In genomic region chr6:15434263-15434662, GRCh38 we compare ENCODE assay signal across 11 cellular contexts.
DNase-seq lines count a peak whose midpoint lies in the region; ATAC-seq and TF ChIP-seq lines count a peak whose summit lies in the region.
"Had no signal": no experiment of that assay in that cellular context is flagged by ENCODE, and none has a peak within 500 bp of the region (broad histone marks: within the 10 kb centered on the region; RNA-seq: fewer than 3 reads in every experiment).

No MANE protein-coding gene starts in this region.

- H3K4me1 ChIP-seq in CD8-positive, alpha-beta T cell (ENCODE audit: insufficient read depth, low read length), result peaks cover 49% of the 10 kb centered on the region
- H3K4me1 ChIP-seq in mesodermal cell (ENCODE audit: control insufficient read depth, insufficient read depth, low read length, poor library complexity, severe bottlenecking), result peaks cover 76% of the 10 kb centered on the region
- H3K4me1 ChIP-seq in prostate gland (replicated peaks), result peaks cover 7% of the 10 kb centered on the region

- no peaks in the 10 kb centered on the region for H3K27me3 ChIP-seq in CD8-positive, alpha-beta T cell (ENCODE audit: insufficient read depth, low read length)
- H3K27me3 ChIP-seq in prostate gland (replicated peaks; ENCODE audit: insufficient read depth), result no peaks in the 10 kb centered on the region

- no TSS peak for BruUV-seq in Calu3 (replicated peaks; lab: Mats Ljungman, UMichigan)

- H3K4me3 ChIP-seq in CD8-positive, alpha-beta T cell (ENCODE audit: low read depth, low read length), result no peak overlapping the region
- H3K4me3 ChIP-seq in mesodermal cell (ENCODE audit: extremely low read depth, insufficient read depth, low read length, poor library complexity, severe bottlenecking) (no peak overlapping the region), prostate gland (no peak overlapping the region)

- H3K9me3 ChIP-seq in CD8-positive, alpha-beta T cell (ENCODE audit: low read length), result no peaks in the 10 kb centered on the region
- H3K9me3 ChIP-seq in mesodermal cell (ENCODE audit: control insufficient read depth, low read length) (peaks cover 11% of the 10 kb centered on the region), prostate gland (no peaks in the 10 kb centered on the region)

- CTCF ChIA-PET in CD8-positive, alpha-beta T cell (lab: Charles Lee), result interaction anchor here (0.7 to 1.9 kb wide), 2 partner anchors 9 to 757 kb away, joined by 3 to 9 read pairs; no protein-coding TSS in a partner anchor
- CTCF ChIA-PET in activated CD4-positive, alpha-beta memory T cell treated with anti-CD3 and anti-CD28 coated beads, Interleukin-2, amount 10 ng/mL, durations not matched to agents 7 days and 5 days (lab: Charles Lee), result interaction anchor here (0.6 to 1.5 kb wide), 4 partner anchors 10 to 1927 kb away, joined by 3 to 4 read pairs (median 3); no protein-coding TSS in a partner anchor
- CTCF ChIA-PET in Calu3 (lab: Charles Lee), result interaction anchor here (0.6 kb wide), 1 partner anchor 250 kb away, joined by 3 read pairs; no protein-coding TSS in a partner anchor

- TF ChIP-seq CTCF in CD8-positive, alpha-beta T cell (IDR thresholded peaks at IDR 0.05), result no peak
- TF ChIP-seq CTCF in Calu3 (IDR thresholded peaks at IDR 0.05; ENCODE audit: unreplicated experiment) (no peak), prostate gland (IDR thresholded peaks at IDR 0.05) (no peak)

- POLR2A ChIA-PET in CD8-positive, alpha-beta T cell (lab: Charles Lee), result interaction anchor here (0.6 kb wide), 1 partner anchor 1343 kb away, joined by 3 read pairs; no protein-coding TSS in a partner anchor
- POLR2A ChIA-PET in activated CD4-positive, alpha-beta memory T cell treated with anti-CD3 and anti-CD28 coated beads, Interleukin-2, amount 10 ng/mL, durations not matched to agents 7 days and 5 days (lab: Charles Lee), result interaction anchor here (1.1 to 2.1 kb wide), 3 partner anchors 8 to 169 kb away, joined by 3 to 14 read pairs (median 5); no protein-coding TSS in a partner anchor

- H3K4me3 Mint-ChIP-seq in CD8-positive, alpha-beta T cell, result no peak overlapping the region
- no peak overlapping the region for H3K4me3 Mint-ChIP-seq in activated CD4-positive, alpha-beta memory T cell treated with anti-CD3 and anti-CD28 coated beads, Interleukin-2, amount 10 ng/mL, durations not matched to agents 7 days and 5 days
- H3K4me3 Mint-ChIP-seq in Calu3 (ENCODE audit: low read depth, unreplicated experiment), result no peak overlapping the region

- no peak overlapping the region for H3K27ac ChIP-seq in CD8-positive, alpha-beta T cell (ENCODE audit: low read depth, low read length)
- H3K27ac ChIP-seq in mesodermal cell (ENCODE audit: low read depth, low read length, severe bottlenecking), result peak overlapping the region; percentile 60
- H3K27ac ChIP-seq in prostate gland, result no peak overlapping the region

- peak overlapping the region; percentile 64 for H3K27ac Mint-ChIP-seq in CD8-positive, alpha-beta T cell
- peak overlapping the region; percentile 81 for H3K27ac Mint-ChIP-seq in activated CD4-positive, alpha-beta memory T cell treated with anti-CD3 and anti-CD28 coated beads, Interleukin-2, amount 10 ng/mL, durations not matched to agents 7 days and 5 days
- no peak overlapping the region for H3K27ac Mint-ChIP-seq in Calu3 (ENCODE audit: unreplicated experiment)

- no peaks in the 10 kb centered on the region for H3K36me3 ChIP-seq in CD8-positive, alpha-beta T cell (ENCODE audit: insufficient read depth, low read length)
- no peaks in the 10 kb centered on the region for H3K36me3 ChIP-seq in mesodermal cell (ENCODE audit: control insufficient read depth, insufficient read depth, low read length)
- H3K36me3 ChIP-seq in prostate gland, result no peaks in the 10 kb centered on the region

- 11 to 38% methylated on average over 1 of the region's 1 CpG for WGBS in mesodermal cell (ENCODE audit: insufficient coverage in 2 of 2), 2 experiments
- 90% methylated on average over 1 of the region's 1 CpG for WGBS in prostate gland

- intact Hi-C loops in CD8-positive, alpha-beta T cell (cut with DNase I, micrococcal nuclease), result no loop called here
- intact Hi-C loops in Calu3 (cut with micrococcal nuclease; ENCODE audit: unreplicated experiment), result no loop called here
- intact Hi-C loops in prostate gland (cut with DNase I), result no loop called here

- no peak for TF ChIP-seq POLR2A in prostate gland (IDR thresholded peaks at IDR 0.05)

- H3K36me3 Mint-ChIP-seq in CD8-positive, alpha-beta T cell, result no peaks in the 10 kb centered on the region
- H3K36me3 Mint-ChIP-seq in activated CD4-positive, alpha-beta memory T cell treated with anti-CD3 and anti-CD28 coated beads, Interleukin-2, amount 10 ng/mL, durations not matched to agents 7 days and 5 days (ENCODE audit: low read depth), result peaks cover 15% of the 10 kb centered on the region
- no peaks in the 10 kb centered on the region for H3K36me3 Mint-ChIP-seq in Calu3 (ENCODE audit: insufficient read depth, unreplicated experiment)

- no peaks in the 10 kb centered on the region for H3K9me3 Mint-ChIP-seq in CD8-positive, alpha-beta T cell
- peaks cover 2% of the 10 kb centered on the region for H3K9me3 Mint-ChIP-seq in activated CD4-positive, alpha-beta memory T cell treated with anti-CD3 and anti-CD28 coated beads, Interleukin-2, amount 10 ng/mL, durations not matched to agents 7 days and 5 days
- H3K9me3 Mint-ChIP-seq in Calu3 (ENCODE audit: low read depth, unreplicated experiment), result peaks cover 2% of the 10 kb centered on the region

- DNase-seq in CD8-positive, alpha-beta T cell, result no peak
- DNase-seq in M059J (ENCODE audit: low read depth), result peak; percentile 78
- DNase-seq in activated CD4-positive, alpha-beta memory T cell treated with anti-CD3 and anti-CD28 coated beads, Interleukin-2, amount 10 ng/mL, durations not matched to agents 7 days and 5 days, result no peak
- DNase-seq in Calu3, result no peak
- DNase-seq in prostate gland (ENCODE audit: low spot score), result no peak
- DNase-seq: NCI-H1092 treated with DMSO at 0.1 percent for 48 hours, NCI-H526 treated with DMSO at 0.1 percent for 48 hours, SIG-M5 had no signal

- H3K27me3 Mint-ChIP-seq in CD8-positive, alpha-beta T cell (ENCODE audit: low read depth), result no peaks in the 10 kb centered on the region
- no peaks in the 10 kb centered on the region for H3K27me3 Mint-ChIP-seq in activated CD4-positive, alpha-beta memory T cell treated with anti-CD3 and anti-CD28 coated beads, Interleukin-2, amount 10 ng/mL, durations not matched to agents 7 days and 5 days
- no peaks in the 10 kb centered on the region for H3K27me3 Mint-ChIP-seq in Calu3 (ENCODE audit: unreplicated experiment)

- ATAC-seq in CD8-positive, alpha-beta T cell, result no peak
- ATAC-seq in GM21717 (IDR thresholded peaks at IDR 0.05; ENCODE audit: unreplicated experiment) (no peak), HG02623 (IDR thresholded peaks at IDR 0.05; ENCODE audit: unreplicated experiment) (no peak)

- H3K4me1 Mint-ChIP-seq in CD8-positive, alpha-beta T cell (ENCODE audit: low read depth), result peaks cover 91% of the 10 kb centered on the region
- H3K4me1 Mint-ChIP-seq in activated CD4-positive, alpha-beta memory T cell treated with anti-CD3 and anti-CD28 coated beads, Interleukin-2, amount 10 ng/mL, durations not matched to agents 7 days and 5 days, result peaks cover 83% of the 10 kb centered on the region
- H3K4me1 Mint-ChIP-seq in Calu3 (ENCODE audit: low read depth, unreplicated experiment), result peaks cover 8% of the 10 kb centered on the region
